ENCODE assay signal across 21 cellular contexts in genomic region chr6:14550410-14550809, GRCh38.
"Had no signal": no experiment of that assay in that cellular context is flagged by ENCODE, and none has a peak within 500 bp of the region (broad histone marks: within the 10 kb centered on the region; RNA-seq: fewer than 3 reads in every experiment).

No MANE protein-coding gene starts in this region.

- ATAC-seq: activated CD4-positive, CD25-positive, alpha-beta regulatory T cell treated with anti-CD3 and anti-CD28 coated beads, Interleukin-2, amount 50 U/mL, for 24 hours; activated naive CD8-positive, alpha-beta T cell treated with anti-CD3 and anti-CD28 coated beads, Interleukin-2, amount 50 U/mL, for 24 hours; foreskin keratinocyte had no signal

- H3K36me3 ChIP-seq: sigmoid colon, vagina had no signal

- H3K4me1 ChIP-seq: foreskin keratinocyte, sigmoid colon, vagina had no signal

- DNase-seq: activated CD4-positive, alpha-beta memory T cell treated with anti-CD3 and anti-CD28 coated beads, Interleukin-2, amount 10 ng/mL, durations not matched to agents 7 days and 5 days; activated CD4-positive, alpha-beta T cell treated with anti-CD3 and anti-CD28 coated beads, Interleukin-2, amount 10 ng/mL, durations not matched to agents 24 days and 14 days; activated effector memory CD4-positive, alpha-beta T cell treated with anti-CD3 and anti-CD28 coated beads, Interleukin-2, amount 50 U/mL, for 16 hours; activated naive CD4-positive, alpha-beta T cell treated with anti-CD3 and anti-CD28 coated beads, Interleukin-2, amount 50 U/mL, for 16 hours; activated naive CD8-positive, alpha-beta T cell treated with anti-CD3 and anti-CD28 coated beads, Interleukin-2, amount 50 U/mL, for 24 hours; effector memory CD4-positive, alpha-beta T cell; foreskin keratinocyte; hippocampal formation; kidney glomerular epithelial cell; midbrain; nephron progenitor cell; occipital lobe; posterior cingulate gyrus; sigmoid colon; stimulated activated CD4-positive, alpha-beta T cell treated with anti-CD3 and anti-CD28 coated beads, Interleukin-2, amount 100 ng/mL, for 48 hours; stimulated activated CD8-positive, alpha-beta memory T cell treated with anti-CD3 and anti-CD28 coated beads, Interleukin-4, amount 100 ng/mL, for 48 hours; stimulated activated naive B cell treated with anti-CD40 and anti-IgM and Interleukin-4, amounts not matched to agents 10 μg/mL and 1 μg/mL and 100 μg/mL, for 72 hours had no signal

- H3K27ac ChIP-seq: foreskin keratinocyte, sigmoid colon, testis, vagina, VCaP had no signal

- H3K4me3 ChIP-seq: sigmoid colon, testis, vagina had no signal

- H3K27me3 ChIP-seq: foreskin keratinocyte, sigmoid colon, testis, vagina had no signal

- H3K9me3 ChIP-seq: sigmoid colon, testis, vagina had no signal
